In the genomic region with DNA sequence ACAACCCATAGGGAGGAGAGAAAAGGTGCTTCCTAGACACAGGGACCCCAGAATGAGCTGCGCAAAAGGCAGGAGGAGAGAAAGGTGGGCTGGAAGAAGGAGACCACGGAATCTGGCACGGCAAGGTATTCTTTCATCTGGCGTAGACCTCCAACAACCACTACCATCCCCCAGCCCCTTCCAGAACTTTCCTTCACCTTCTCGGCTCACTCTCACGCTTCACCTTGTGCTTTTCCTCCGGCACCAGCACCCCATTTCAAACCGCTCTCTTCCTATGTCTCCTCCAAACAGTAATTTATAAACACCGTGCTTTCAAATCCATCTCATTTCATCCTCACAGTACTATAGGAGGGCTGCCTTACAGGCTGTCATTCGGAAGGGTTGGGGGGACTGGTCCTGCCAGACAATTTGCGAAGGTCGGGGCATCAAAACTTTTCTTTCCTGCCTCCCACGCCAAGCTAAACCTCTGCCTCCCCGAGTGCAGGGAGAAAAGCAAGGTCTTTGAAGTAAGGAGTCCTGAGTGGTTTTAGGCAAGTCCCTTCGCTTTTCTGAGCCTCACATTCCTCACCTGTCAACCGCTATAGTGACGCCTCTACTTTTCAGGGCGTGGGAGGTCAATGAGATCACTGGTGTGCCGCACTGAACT, we compare ENCODE assay signal across 8 cellular contexts. TPM values are rescaled to one million over a fixed set of nuclear protein-coding genes. Genes with fewer than 3 reads are reported as not detected.
DNase-seq lines count a peak whose midpoint lies in the region; ATAC-seq, FAIRE-seq and TF ChIP-seq lines count a peak whose summit lies in the region.

No MANE protein-coding gene starts in this region.

- H3K4me1 ChIP-seq in iPS-18a (ENCODE audit: control insufficient read depth, low read depth, low read length) (peaks cover 4% of the 10 kb centered on the region), stomach smooth muscle (ENCODE audit: control insufficient read depth, insufficient read depth, low read length) (peaks cover 35% of the 10 kb centered on the region)

- POLR2A ChIA-PET in activated CD4-positive, alpha-beta T cell treated with anti-CD3 and anti-CD28 coated beads, Interleukin-2, amount 10 ng/mL, durations not matched to agents 7 days and 5 days (lab: Charles Lee), result interaction anchor here (1.6 kb wide), 1 partner anchor 48 kb away, joined by 4 read pairs; a partner anchor contains a TSS

- peak overlapping the region; percentile 90 for H3K4me3 ChIP-seq in iPS-18a (ENCODE audit: low read length)
- H3K4me3 ChIP-seq in stomach smooth muscle (ENCODE audit: low read length in 2 of 2), result peak overlapping the region; percentile 95

- no peak for FAIRE-seq in D721Med (lab: Jason Lieb, UNC)

- no peaks in the 10 kb centered on the region for H3K27me3 Mint-ChIP-seq in activated CD4-positive, alpha-beta T cell treated with anti-CD3 and anti-CD28 coated beads, Interleukin-2, amount 10 ng/mL, durations not matched to agents 7 days and 5 days
- no peaks in the 10 kb centered on the region for H3K27me3 Mint-ChIP-seq in activated T-cell treated with anti-CD3 and anti-CD28 coated beads, Interleukin-2, amount 50 U/mL, for 4 hours (ENCODE audit: low read depth)

- no peaks in the 10 kb centered on the region for H3K9me3 ChIP-seq in iPS-18a (ENCODE audit: control insufficient read depth, low read depth, low read length)
- no peaks in the 10 kb centered on the region for H3K9me3 ChIP-seq in stomach smooth muscle (ENCODE audit: control insufficient read depth in 2 of 2, low read length in 2 of 2)

- ATAC-seq in activated T-cell treated with anti-CD3 and anti-CD28 coated beads, Interleukin-2, amount 50 U/mL, for 4 hours, result no peak

- CTCF ChIA-PET in activated CD4-positive, alpha-beta T cell treated with anti-CD3 and anti-CD28 coated beads, Interleukin-2, amount 10 ng/mL, durations not matched to agents 7 days and 5 days (lab: Charles Lee), result interaction anchor here (0.6 to 2.5 kb wide), 9 partner anchors 9 to 122 kb away, joined by 3 to 12 read pairs (median 4); no protein-coding TSS in a partner anchor

- H3K36me3 ChIP-seq in iPS-18a (ENCODE audit: control insufficient read depth, low read depth, low read length), result no peaks in the 10 kb centered on the region
- peaks cover 0 to 1% of the 10 kb centered on the region in 2 donors for H3K36me3 ChIP-seq in stomach smooth muscle (ENCODE audit: control insufficient read depth in 2 of 2, insufficient read depth in 2 of 2, low read length in 2 of 2)

- no peak for TF ChIP-seq CTCF in D721Med (IDR thresholded peaks at IDR 0.05; ENCODE audit: insufficient read depth, missing control alignments)

- peak overlapping the region; percentile 89 for H3K27ac Mint-ChIP-seq in activated CD4-positive, alpha-beta T cell treated with anti-CD3 and anti-CD28 coated beads, Interleukin-2, amount 10 ng/mL, durations not matched to agents 7 days and 5 days

- peak overlapping the region; percentile 6 for H3K9ac ChIP-seq in iPS-18a (ENCODE audit: low read length)
- peak overlapping the region; percentile 76 to 83 for H3K9ac ChIP-seq in stomach smooth muscle (ENCODE audit: low read length in 2 of 2)

- H3K27me3 ChIP-seq in iPS-18a (ENCODE audit: control insufficient read depth, insufficient read depth, low read length) (no peaks in the 10 kb centered on the region), stomach smooth muscle (ENCODE audit: control insufficient read depth in 1 of 2, insufficient read depth in 2 of 2, low read length in 2 of 2) (no peaks in the 10 kb centered on the region)

- peaks cover 22% of the 10 kb centered on the region for H3K36me3 Mint-ChIP-seq in activated CD4-positive, alpha-beta T cell treated with anti-CD3 and anti-CD28 coated beads, Interleukin-2, amount 10 ng/mL, durations not matched to agents 7 days and 5 days (ENCODE audit: low read depth)
- H3K36me3 Mint-ChIP-seq in activated T-cell treated with anti-CD3 and anti-CD28 coated beads, Interleukin-2, amount 50 U/mL, for 4 hours (ENCODE audit: insufficient read depth), result peaks cover 5% of the 10 kb centered on the region

- H3K27ac ChIP-seq in iPS-18a (ENCODE audit: low read length) (no peak overlapping the region), stomach smooth muscle (ENCODE audit: low read length) (peak overlapping the region; percentile 66)

- peaks cover 50% of the 10 kb centered on the region for H3K4me1 Mint-ChIP-seq in activated CD4-positive, alpha-beta T cell treated with anti-CD3 and anti-CD28 coated beads, Interleukin-2, amount 10 ng/mL, durations not matched to agents 7 days and 5 days
- H3K4me1 Mint-ChIP-seq in activated T-cell treated with anti-CD3 and anti-CD28 coated beads, Interleukin-2, amount 50 U/mL, for 4 hours (ENCODE audit: low read depth), result peaks cover 44% of the 10 kb centered on the region

- in situ Hi-C loops in KBM-7 (cut with MboI; ENCODE audit: low pct_unique_long_range_greater_than_20kb, low sequenced_read_pairs), result no loop called here

- no peak for DNase-seq in activated CD4-positive, alpha-beta T cell treated with anti-CD3 and anti-CD28 coated beads, Interleukin-2, amount 10 ng/mL, durations not matched to agents 7 days and 5 days
- no peak for DNase-seq in activated CD4-positive, alpha-beta T cell treated with anti-CD3 and anti-CD28 coated beads, Interleukin-2, amount 50 U/mL, for 1 hour
- peak; percentile 79 for DNase-seq in activated T-cell treated with anti-CD3 and anti-CD28 coated beads, Interleukin-2, amount 50 U/mL, for 4 hours
- DNase-seq in SW 1271 (lab: John Stamatoyannopoulos, UW) (no peak), D721Med (ENCODE audit: insufficient read length, low spot score) (no peak), KBM-7 (no peak)

- peak overlapping the region; percentile 90 for H3K4me3 Mint-ChIP-seq in activated CD4-positive, alpha-beta T cell treated with anti-CD3 and anti-CD28 coated beads, Interleukin-2, amount 10 ng/mL, durations not matched to agents 7 days and 5 days
- H3K4me3 Mint-ChIP-seq in activated T-cell treated with anti-CD3 and anti-CD28 coated beads, Interleukin-2, amount 50 U/mL, for 4 hours, result peak overlapping the region; percentile 99

- no peaks in the 10 kb centered on the region for H3K9me3 Mint-ChIP-seq in activated CD4-positive, alpha-beta T cell treated with anti-CD3 and anti-CD28 coated beads, Interleukin-2, amount 10 ng/mL, durations not matched to agents 7 days and 5 days
- no peaks in the 10 kb centered on the region for H3K9me3 Mint-ChIP-seq in activated T-cell treated with anti-CD3 and anti-CD28 coated beads, Interleukin-2, amount 50 U/mL, for 4 hours

RNA-seq across cellular contexts. Expression of a gene that starts 0.9 kb away (rescaled TPM):
- 1 to 10 TPM; 8.9 TPM for total RNA-seq in activated CD4-positive, alpha-beta T cell treated with anti-CD3 and anti-CD28 coated beads, Interleukin-2, amount 10 ng/mL, durations not matched to agents 7 days and 5 days
- total RNA-seq in activated T-cell treated with anti-CD3 and anti-CD28 coated beads, Interleukin-2, amount 50 U/mL, for 4 hours, result 1 to 10 TPM; 3.2 to 5.4 (median 4.3) TPM

RNA-seq across cellular contexts. Expression of a gene that starts 1.2 kb away (rescaled TPM):
- total RNA-seq in activated CD4-positive, alpha-beta T cell treated with anti-CD3 and anti-CD28 coated beads, Interleukin-2, amount 10 ng/mL, durations not matched to agents 7 days and 5 days, result 10 to 100 TPM; 13.0 to 13.2 TPM
- total RNA-seq in activated T-cell treated with anti-CD3 and anti-CD28 coated beads, Interleukin-2, amount 50 U/mL, for 4 hours, result 1 to 10 TPM; 3.8 to 5.2 (median 4.9) TPM

RNA-seq across cellular contexts. Expression of a gene that starts 48.1 kb away (rescaled TPM):
- total RNA-seq in activated CD4-positive, alpha-beta T cell treated with anti-CD3 and anti-CD28 coated beads, Interleukin-2, amount 10 ng/mL, durations not matched to agents 7 days and 5 days, result 10 to 100 TPM; 51.2 to 70.3 TPM
- 10 to 100 TPM; 41.4 to 54.2 (median 51.5) TPM for total RNA-seq in activated T-cell treated with anti-CD3 and anti-CD28 coated beads, Interleukin-2, amount 50 U/mL, for 4 hours
